ENCODE assay signal across 1 cellular context in genomic region chr1:155012052-155012546, GRCh38.
TF ChIP-seq lines count a peak whose summit lies in the region.

No MANE protein-coding gene starts in this region.

TF ChIP-seq in K562, 482 proteins besides CTCF, POLR2A, EP300 and RAD21 (continued from another document):
- TF ChIP-seq, protein P1, sequence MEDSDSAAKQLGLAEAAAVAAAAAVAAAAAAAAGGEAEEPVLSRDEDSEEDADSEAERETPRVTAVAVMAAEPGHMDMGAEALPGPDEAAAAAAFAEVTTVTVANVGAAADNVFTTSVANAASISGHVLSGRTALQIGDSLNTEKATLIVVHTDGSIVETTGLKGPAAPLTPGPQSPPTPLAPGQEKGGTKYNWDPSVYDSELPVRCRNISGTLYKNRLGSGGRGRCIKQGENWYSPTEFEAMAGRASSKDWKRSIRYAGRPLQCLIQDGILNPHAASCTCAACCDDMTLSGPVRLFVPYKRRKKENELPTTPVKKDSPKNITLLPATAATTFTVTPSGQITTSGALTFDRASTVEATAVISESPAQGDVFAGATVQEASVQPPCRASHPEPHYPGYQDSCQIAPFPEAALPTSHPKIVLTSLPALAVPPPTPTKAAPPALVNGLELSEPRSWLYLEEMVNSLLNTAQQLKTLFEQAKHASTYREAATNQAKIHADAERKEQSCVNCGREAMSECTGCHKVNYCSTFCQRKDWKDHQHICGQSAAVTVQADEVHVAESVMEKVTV (CRISPR knock-in tag; IDR thresholded peaks at IDR 0.05) = no peak
- TF ChIP-seq THRAP3 (IDR thresholded peaks at IDR 0.05; ENCODE audit: borderline replicate concordance) = no peak
- TF ChIP-seq CHCHD3 (CRISPR knock-in tag; IDR thresholded peaks at IDR 0.05) = no peak
- TF ChIP-seq COPS2 (conservative IDR thresholded peaks at IDR 0.05) = no peak
- TF ChIP-seq MCM3 (IDR thresholded peaks at IDR 0.05) = no peak
- TF ChIP-seq NONO (IDR thresholded peaks at IDR 0.05; ENCODE audit: low read depth in 2 of 2, low read length in 1 of 2) = no peak
- TF ChIP-seq ZBTB8A (IDR thresholded peaks at IDR 0.05; ENCODE audit: partially characterized antibody) = no peak
- TF ChIP-seq, protein P2, sequence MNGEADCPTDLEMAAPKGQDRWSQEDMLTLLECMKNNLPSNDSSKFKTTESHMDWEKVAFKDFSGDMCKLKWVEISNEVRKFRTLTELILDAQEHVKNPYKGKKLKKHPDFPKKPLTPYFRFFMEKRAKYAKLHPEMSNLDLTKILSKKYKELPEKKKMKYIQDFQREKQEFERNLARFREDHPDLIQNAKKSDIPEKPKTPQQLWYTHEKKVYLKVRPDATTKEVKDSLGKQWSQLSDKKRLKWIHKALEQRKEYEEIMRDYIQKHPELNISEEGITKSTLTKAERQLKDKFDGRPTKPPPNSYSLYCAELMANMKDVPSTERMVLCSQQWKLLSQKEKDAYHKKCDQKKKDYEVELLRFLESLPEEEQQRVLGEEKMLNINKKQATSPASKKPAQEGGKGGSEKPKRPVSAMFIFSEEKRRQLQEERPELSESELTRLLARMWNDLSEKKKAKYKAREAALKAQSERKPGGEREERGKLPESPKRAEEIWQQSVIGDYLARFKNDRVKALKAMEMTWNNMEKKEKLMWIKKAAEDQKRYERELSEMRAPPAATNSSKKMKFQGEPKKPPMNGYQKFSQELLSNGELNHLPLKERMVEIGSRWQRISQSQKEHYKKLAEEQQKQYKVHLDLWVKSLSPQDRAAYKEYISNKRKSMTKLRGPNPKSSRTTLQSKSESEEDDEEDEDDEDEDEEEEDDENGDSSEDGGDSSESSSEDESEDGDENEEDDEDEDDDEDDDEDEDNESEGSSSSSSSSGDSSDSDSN (IDR thresholded peaks at IDR 0.05; ENCODE audit: borderline replicate concordance in 1 of 2, low read depth in 2 of 2, low read length in 2 of 2) = 0 out of 4 replicates have a peak, but pooled peaks of 1 of the 2 experiments have one; percentile 7
- no peak for TF ChIP-seq MAX (CRISPR knock-in tag; IDR thresholded peaks at IDR 0.05)
- TF ChIP-seq HMGXB4 (CRISPR knock-in tag; IDR thresholded peaks at IDR 0.05) = no peak
- peak; percentile 53 for TF ChIP-seq USF1 (CRISPR knock-in tag; IDR thresholded peaks at IDR 0.05)
- TF ChIP-seq ZFX (CRISPR knock-in tag; IDR thresholded peaks at IDR 0.05) = no peak
- no peak for TF ChIP-seq ZNF436 (CRISPR knock-in tag; IDR thresholded peaks at IDR 0.05)
- no peak for TF ChIP-seq SIN3B (IDR thresholded peaks at IDR 0.05; ENCODE audit: low read depth)
- TF ChIP-seq NR4A1 (CRISPR knock-in tag; IDR thresholded peaks at IDR 0.05) = no peak
- TF ChIP-seq NR4A1 (tag; IDR thresholded peaks at IDR 0.05) = no peak
- TF ChIP-seq ZNF253 (CRISPR knock-in tag; conservative IDR thresholded peaks at IDR 0.05) = no peak
- peak; percentile 41; the same call in 1 of the 2 replicates for TF ChIP-seq MBD2 (IDR thresholded peaks at IDR 0.05; ENCODE audit: borderline replicate concordance, low read depth)
- TF ChIP-seq ATF1 (CRISPR knock-in tag; IDR thresholded peaks at IDR 0.05) = no peak
- no peak for TF ChIP-seq ATF1 (tag; IDR thresholded peaks at IDR 0.05)
- peak; percentile 14; the same call in 1 of the 2 replicates for TF ChIP-seq MYC (IDR thresholded peaks at IDR 0.05; ENCODE audit: low read depth, low read length)
- no peak for TF ChIP-seq MYC (CRISPR knock-in tag; IDR thresholded peaks at IDR 0.05; ENCODE audit: borderline replicate concordance, low read depth)
- no peak for TF ChIP-seq HSF4 (CRISPR knock-in tag; IDR thresholded peaks at IDR 0.05; ENCODE audit: borderline replicate concordance)
- TF ChIP-seq, protein P3, sequence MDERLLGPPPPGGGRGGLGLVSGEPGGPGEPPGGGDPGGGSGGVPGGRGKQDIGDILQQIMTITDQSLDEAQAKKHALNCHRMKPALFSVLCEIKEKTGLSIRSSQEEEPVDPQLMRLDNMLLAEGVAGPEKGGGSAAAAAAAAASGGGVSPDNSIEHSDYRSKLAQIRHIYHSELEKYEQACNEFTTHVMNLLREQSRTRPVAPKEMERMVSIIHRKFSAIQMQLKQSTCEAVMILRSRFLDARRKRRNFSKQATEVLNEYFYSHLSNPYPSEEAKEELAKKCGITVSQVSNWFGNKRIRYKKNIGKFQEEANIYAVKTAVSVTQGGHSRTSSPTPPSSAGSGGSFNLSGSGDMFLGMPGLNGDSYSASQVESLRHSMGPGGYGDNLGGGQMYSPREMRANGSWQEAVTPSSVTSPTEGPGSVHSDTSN (CRISPR knock-in tag; IDR thresholded peaks at IDR 0.05; ENCODE audit: low read depth) = no peak
- TF ChIP-seq, protein P3 (tag; conservative IDR thresholded peaks at IDR 0.05; ENCODE audit: low read depth) = peak; percentile 50
- TF ChIP-seq, protein P4, sequence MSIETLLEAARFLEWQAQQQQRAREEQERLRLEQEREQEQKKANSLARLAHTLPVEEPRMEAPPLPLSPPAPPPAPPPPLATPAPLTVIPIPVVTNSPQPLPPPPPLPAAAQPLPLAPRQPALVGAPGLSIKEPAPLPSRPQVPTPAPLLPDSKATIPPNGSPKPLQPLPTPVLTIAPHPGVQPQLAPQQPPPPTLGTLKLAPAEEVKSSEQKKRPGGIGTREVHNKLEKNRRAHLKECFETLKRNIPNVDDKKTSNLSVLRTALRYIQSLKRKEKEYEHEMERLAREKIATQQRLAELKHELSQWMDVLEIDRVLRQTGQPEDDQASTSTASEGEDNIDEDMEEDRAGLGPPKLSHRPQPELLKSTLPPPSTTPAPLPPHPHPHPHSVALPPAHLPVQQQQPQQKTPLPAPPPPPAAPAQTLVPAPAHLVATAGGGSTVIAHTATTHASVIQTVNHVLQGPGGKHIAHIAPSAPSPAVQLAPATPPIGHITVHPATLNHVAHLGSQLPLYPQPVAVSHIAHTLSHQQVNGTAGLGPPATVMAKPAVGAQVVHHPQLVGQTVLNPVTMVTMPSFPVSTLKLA (conservative IDR thresholded peaks at IDR 0.05) = peak; percentile 44 to 52; a peak in 2 of 4 replicates
- TF ChIP-seq, protein P5, sequence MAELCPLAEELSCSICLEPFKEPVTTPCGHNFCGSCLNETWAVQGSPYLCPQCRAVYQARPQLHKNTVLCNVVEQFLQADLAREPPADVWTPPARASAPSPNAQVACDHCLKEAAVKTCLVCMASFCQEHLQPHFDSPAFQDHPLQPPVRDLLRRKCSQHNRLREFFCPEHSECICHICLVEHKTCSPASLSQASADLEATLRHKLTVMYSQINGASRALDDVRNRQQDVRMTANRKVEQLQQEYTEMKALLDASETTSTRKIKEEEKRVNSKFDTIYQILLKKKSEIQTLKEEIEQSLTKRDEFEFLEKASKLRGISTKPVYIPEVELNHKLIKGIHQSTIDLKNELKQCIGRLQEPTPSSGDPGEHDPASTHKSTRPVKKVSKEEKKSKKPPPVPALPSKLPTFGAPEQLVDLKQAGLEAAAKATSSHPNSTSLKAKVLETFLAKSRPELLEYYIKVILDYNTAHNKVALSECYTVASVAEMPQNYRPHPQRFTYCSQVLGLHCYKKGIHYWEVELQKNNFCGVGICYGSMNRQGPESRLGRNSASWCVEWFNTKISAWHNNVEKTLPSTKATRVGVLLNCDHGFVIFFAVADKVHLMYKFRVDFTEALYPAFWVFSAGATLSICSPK (IDR thresholded peaks at IDR 0.05; ENCODE audit: borderline replicate concordance) = no peak
- TF ChIP-seq ASH1L (IDR thresholded peaks at IDR 0.05; ENCODE audit: borderline replicate concordance, low read depth, partially characterized antibody) = no peak
- peak; percentile 47 for TF ChIP-seq NFYB (IDR thresholded peaks at IDR 0.05; ENCODE audit: extremely low read depth, insufficient read length)
- TF ChIP-seq RUNX1 (IDR thresholded peaks at IDR 0.05; ENCODE audit: low read depth) = no peak
- TF ChIP-seq, protein P6, sequence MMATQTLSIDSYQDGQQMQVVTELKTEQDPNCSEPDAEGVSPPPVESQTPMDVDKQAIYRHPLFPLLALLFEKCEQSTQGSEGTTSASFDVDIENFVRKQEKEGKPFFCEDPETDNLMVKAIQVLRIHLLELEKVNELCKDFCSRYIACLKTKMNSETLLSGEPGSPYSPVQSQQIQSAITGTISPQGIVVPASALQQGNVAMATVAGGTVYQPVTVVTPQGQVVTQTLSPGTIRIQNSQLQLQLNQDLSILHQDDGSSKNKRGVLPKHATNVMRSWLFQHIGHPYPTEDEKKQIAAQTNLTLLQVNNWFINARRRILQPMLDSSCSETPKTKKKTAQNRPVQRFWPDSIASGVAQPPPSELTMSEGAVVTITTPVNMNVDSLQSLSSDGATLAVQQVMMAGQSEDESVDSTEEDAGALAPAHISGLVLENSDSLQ (IDR thresholded peaks at IDR 0.05) = peak; percentile 95
- TF ChIP-seq FIP1L1 (IDR thresholded peaks at IDR 0.05; ENCODE audit: low read depth, low read length, poor library complexity, severe bottlenecking) = no peak
- TF ChIP-seq NFE2 (IDR thresholded peaks at IDR 0.05; ENCODE audit: low read depth) = no peak
- TF ChIP-seq L3MBTL2 (IDR thresholded peaks at IDR 0.05) = peak; percentile 21; the same call in 1 of the 2 replicates
